Comparison of ENCODE assay signal across 23 cellular contexts in genomic region chr6:75450903-75451302, GRCh38. TPM values are rescaled to one million over a fixed set of nuclear protein-coding genes. Genes with fewer than 3 reads are reported as not detected.
DNase-seq lines count a peak whose midpoint lies in the region; ATAC-seq and TF ChIP-seq lines count a peak whose summit lies in the region.
"Had no signal": no experiment of that assay in that cellular context is flagged by ENCODE, and none has a peak within 500 bp of the region (broad histone marks: within the 10 kb centered on the region; RNA-seq: fewer than 3 reads in every experiment).

No MANE protein-coding gene starts in this region.

- ATAC-seq in IMR-90 (ENCODE audit: low read depth) = no peak
- ATAC-seq: GM12878, SK-N-SH treated with all-trans-retinoic acid at 6 μM for 48 hours had no signal

- POLR2A ChIA-PET in IMR-90 (lab: Charles Lee; ENCODE audit: unreplicated experiment) = no interaction called here

- TF ChIP-seq POLR2A in IMR-90 (IDR thresholded peaks at IDR 0.05; ENCODE audit: low read depth, low read length) (no peak), NB4 (IDR thresholded peaks at IDR 0.05; ENCODE audit: extremely low read depth, insufficient read length) (no peak)

- H3K9ac ChIP-seq in IMR-90 (ENCODE audit: low read depth, low read length) = no peak overlapping the region
- H3K9ac ChIP-seq: KMS-11 had no signal

- H4K5ac ChIP-seq in IMR-90 (ENCODE audit: low read depth, low read length) = no peak overlapping the region

- H3K79me1 ChIP-seq in IMR-90 (ENCODE audit: low read depth in 1 of 2, low read length in 2 of 2) = no peaks in the 10 kb centered on the region

- dilution Hi-C loops in IMR-90 (cut with HindIII; ENCODE audit: low sequenced_read_pairs, unreplicated experiment) = no loop called here

- no peak for TF ChIP-seq RAD21 in IMR-90 (IDR thresholded peaks at IDR 0.05; ENCODE audit: low read length)

- H3K27me3 ChIP-seq in IMR-90 (ENCODE audit: control insufficient read depth, insufficient read depth, low read length) (no peaks in the 10 kb centered on the region), ascending aorta (no peaks in the 10 kb centered on the region)

- H3K36me3 ChIP-seq in IMR-90 (ENCODE audit: control insufficient read depth, insufficient read depth, low read length) = no peaks in the 10 kb centered on the region
- no peaks in the 10 kb centered on the region for H3K36me3 ChIP-seq in ascending aorta

- no peak overlapping the region for H4K91ac ChIP-seq in IMR-90 (ENCODE audit: insufficient read depth, low read depth, low read length)

- intact Hi-C loops in IMR-90 (cut with micrococcal nuclease) (no loop called here), ascending aorta (cut with DNase I) (no loop called here)

- H2BK5ac ChIP-seq in IMR-90 (ENCODE audit: low read depth, low read length, poor library complexity, severe bottlenecking) = no peak overlapping the region

- H3K23ac ChIP-seq in IMR-90 (ENCODE audit: low read depth, low read length) = 0 out of 2 replicates have a peak overlapping the region, but pooled peaks have one; percentile 57

- no peak for TF ChIP-seq CTCF in IMR-90 (conservative IDR thresholded peaks at IDR 0.05; ENCODE audit: low read depth, low read length)
- no peak for TF ChIP-seq CTCF in NB4 (IDR thresholded peaks at IDR 0.05; ENCODE audit: low read depth, low read length)
- TF ChIP-seq CTCF in ascending aorta (IDR thresholded peaks at IDR 0.05) = no peak

- DNase-seq in AML-193 (lab: John Stamatoyannopoulos, UW) (peak; percentile 70 to 78), IMR-90 (no peak), NB4 (ENCODE audit: low read depth) (peak; percentile 71), SKM-1 (lab: John Stamatoyannopoulos, UW; ENCODE audit: unreplicated experiment) (peak; percentile 70), DMS79 treated with DMSO at 0.1 percent for 48 hours (lab: John Stamatoyannopoulos, UW) (no peak), AG20443 (ENCODE audit: low spot score) (no peak), ascending aorta (ENCODE audit: low spot score in 2 of 2) (no peak), DMS53 (lab: John Stamatoyannopoulos, UW) (no peak)
- DNase-seq: 8988T, EL, H7, HFFc6, NCI-H1092, NCI-H1436, NCI-H187 treated with DMSO at 0.1 percent for 48 hours, NCI-H2107, NCI-H446 treated with DMSO at 0.1 percent for 48 hours, RPMI8226, SHP77 treated with DMSO at 0.1 percent for 48 hours had no signal

- H3K9me3 ChIP-seq in IMR-90 (ENCODE audit: control insufficient read depth, insufficient read depth, low read length) = no peaks in the 10 kb centered on the region
- H3K9me3 ChIP-seq in ascending aorta = no peaks in the 10 kb centered on the region

- no peak overlapping the region for H2BK20ac ChIP-seq in IMR-90 (ENCODE audit: low read depth, low read length)

- no peak overlapping the region for H2AK9ac ChIP-seq in IMR-90 (replicated peaks; ENCODE audit: low read depth, low read length, poor library complexity)

- H3K4me2 ChIP-seq in IMR-90 (ENCODE audit: low read depth, low read length) = no peak overlapping the region
- H3K4me2 ChIP-seq: KMS-11 had no signal

- H3K14ac ChIP-seq in IMR-90 (replicated peaks; ENCODE audit: low read depth, low read length) = no peak overlapping the region

- no peak overlapping the region for H3K56ac ChIP-seq in IMR-90 (ENCODE audit: extremely low read depth, insufficient read depth, low read length)

- H3K4me3 ChIP-seq in IMR-90 (ENCODE audit: insufficient read depth, low read depth, low read length) (no peak overlapping the region), NB4 (ENCODE audit: low read depth, low read length) (no peak overlapping the region), ascending aorta (no peak overlapping the region)
- H3K4me3 ChIP-seq: GM12878 had no signal

- H2BK15ac ChIP-seq in IMR-90 (ENCODE audit: low read depth, low read length) = no peak overlapping the region

- H2AK5ac ChIP-seq in IMR-90 (ENCODE audit: low read depth, low read length) = 0 out of 2 replicates have a peak overlapping the region, but pooled peaks have one; percentile 44

- no peak overlapping the region for H3K27ac ChIP-seq in IMR-90 (ENCODE audit: insufficient read depth, low read length)
- H3K27ac ChIP-seq in ascending aorta = no peak overlapping the region
- H3K27ac ChIP-seq: KMS-11 had no signal

- H3K4ac ChIP-seq in IMR-90 (ENCODE audit: low read depth, low read length) = no peak overlapping the region

- no peaks in the 10 kb centered on the region for H3K9me1 ChIP-seq in IMR-90 (ENCODE audit: insufficient read depth, low read length)

- no TSS peak for BruUV-seq in IMR-90 (replicated peaks; lab: Mats Ljungman, UMichigan)

- H2AFZ ChIP-seq in IMR-90 (replicated peaks; ENCODE audit: low read length, poor library complexity) = no peak overlapping the region

- H3K18ac ChIP-seq in IMR-90 (ENCODE audit: low read depth, low read length) = no peak overlapping the region; the same call in 1 of the 2 replicates

- no peak overlapping the region for H2BK120ac ChIP-seq in IMR-90 (ENCODE audit: low read depth, low read length)

- no CpG with 5 or more reads among the region's 3 CpGs for WGBS in IMR-90 (ENCODE audit: extremely low coverage in 2 of 2, insufficient read length in 1 of 2), 2 experiments

- no peak overlapping the region for H4K8ac ChIP-seq in IMR-90 (ENCODE audit: low read depth in 2 of 2, low read length in 2 of 2)

- in situ Hi-C loops in IMR-90 (cut with MboI; ENCODE audit: low sequenced_read_pairs) = no loop called here

- CTCF ChIA-PET in IMR-90 (lab: Yijun Ruan, JAX) = no interaction called here

- H4K20me1 ChIP-seq in IMR-90 (ENCODE audit: insufficient read depth, low read length) = no peaks in the 10 kb centered on the region

- peaks cover 4% of the 10 kb centered on the region for H3K4me1 ChIP-seq in IMR-90 (ENCODE audit: control insufficient read depth, insufficient read depth, low read length)
- peaks cover 0 to 14% of the 10 kb centered on the region in 2 donors for H3K4me1 ChIP-seq in ascending aorta

TF ChIP-seq in IMR-90, 13 proteins besides CTCF, POLR2A, EP300 and RAD21:
- no peak for TF ChIP-seq MAZ (IDR thresholded peaks at IDR 0.05; ENCODE audit: borderline replicate concordance, low read depth, low read length)
- TF ChIP-seq BHLHE40 (IDR thresholded peaks at IDR 0.05; ENCODE audit: low read depth, low read length) = no peak
- TF ChIP-seq CEBPB (IDR thresholded peaks at IDR 0.05; ENCODE audit: low read depth, low read length) = no peak
- TF ChIP-seq MXI1 (IDR thresholded peaks at IDR 0.05; ENCODE audit: borderline replicate concordance, low read depth, low read length) = no peak
- TF ChIP-seq, protein P1, sequence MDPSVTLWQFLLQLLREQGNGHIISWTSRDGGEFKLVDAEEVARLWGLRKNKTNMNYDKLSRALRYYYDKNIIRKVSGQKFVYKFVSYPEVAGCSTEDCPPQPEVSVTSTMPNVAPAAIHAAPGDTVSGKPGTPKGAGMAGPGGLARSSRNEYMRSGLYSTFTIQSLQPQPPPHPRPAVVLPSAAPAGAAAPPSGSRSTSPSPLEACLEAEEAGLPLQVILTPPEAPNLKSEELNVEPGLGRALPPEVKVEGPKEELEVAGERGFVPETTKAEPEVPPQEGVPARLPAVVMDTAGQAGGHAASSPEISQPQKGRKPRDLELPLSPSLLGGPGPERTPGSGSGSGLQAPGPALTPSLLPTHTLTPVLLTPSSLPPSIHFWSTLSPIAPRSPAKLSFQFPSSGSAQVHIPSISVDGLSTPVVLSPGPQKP (IDR thresholded peaks at IDR 0.05; ENCODE audit: borderline replicate concordance, low read depth, low read length) = no peak
- TF ChIP-seq CHD1 (IDR thresholded peaks at IDR 0.05; ENCODE audit: low read depth, low read length) = no peak
- TF ChIP-seq NFE2L2 (IDR thresholded peaks at IDR 0.05; ENCODE audit: low read depth, low read length) = no peak
- TF ChIP-seq, protein P2, sequence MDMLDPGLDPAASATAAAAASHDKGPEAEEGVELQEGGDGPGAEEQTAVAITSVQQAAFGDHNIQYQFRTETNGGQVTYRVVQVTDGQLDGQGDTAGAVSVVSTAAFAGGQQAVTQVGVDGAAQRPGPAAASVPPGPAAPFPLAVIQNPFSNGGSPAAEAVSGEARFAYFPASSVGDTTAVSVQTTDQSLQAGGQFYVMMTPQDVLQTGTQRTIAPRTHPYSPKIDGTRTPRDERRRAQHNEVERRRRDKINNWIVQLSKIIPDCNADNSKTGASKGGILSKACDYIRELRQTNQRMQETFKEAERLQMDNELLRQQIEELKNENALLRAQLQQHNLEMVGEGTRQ (IDR thresholded peaks at IDR 0.05; ENCODE audit: low read depth, low read length) = no peak

RNA-seq across cellular contexts. Expression of gene FILIP1, which starts 42.7 kb away (rescaled TPM):
- total RNA-seq in IMR-90 (2012; rRNA removed) (under 0.01 TPM in 2 replicates), ascending aorta (13.6 TPM)
- polyA plus RNA-seq in IMR-90 (2012; rRNA removed) = 0.03 TPM in 1 of 2 replicates, not detected in the other
- polyA plus RNA-seq in IMR-90 (2012; cell fraction: cytosol; rRNA removed) = 0.01 and 0.02 TPM in 2 replicates
- 0.01 TPM in 1 of 2 replicates, not detected in the other for polyA plus RNA-seq in IMR-90 (2012; cell fraction: nucleus; rRNA removed; ENCODE audit: low replicate concordance)
- polyA plus RNA-seq: CD14-positive monocyte had no signal

Comparison
In these comparisons a context has a peak if more than half of its experiments do, and no peak if none do; other contexts are left out.
1. DNase-seq: peak in AML-193 (2 of 2), NB4 (single experiment) and SKM-1 (single experiment); none in IMR-90 (single experiment), DMS79 treated with DMSO at 0.1 percent for 48 hours (single experiment), AG20443 (single experiment), ascending aorta (0 of 2) and DMS53 (single experiment).
2. RNA of gene FILIP1, which starts 42.7 kb away (total RNA-seq): 13.6 TPM in ascending aorta (single experiment); under 0.01 TPM in IMR-90; every median in the first group is over 10 times any median in the second.